1 cellular context compared by ENCODE assay signal in the genomic region with DNA sequence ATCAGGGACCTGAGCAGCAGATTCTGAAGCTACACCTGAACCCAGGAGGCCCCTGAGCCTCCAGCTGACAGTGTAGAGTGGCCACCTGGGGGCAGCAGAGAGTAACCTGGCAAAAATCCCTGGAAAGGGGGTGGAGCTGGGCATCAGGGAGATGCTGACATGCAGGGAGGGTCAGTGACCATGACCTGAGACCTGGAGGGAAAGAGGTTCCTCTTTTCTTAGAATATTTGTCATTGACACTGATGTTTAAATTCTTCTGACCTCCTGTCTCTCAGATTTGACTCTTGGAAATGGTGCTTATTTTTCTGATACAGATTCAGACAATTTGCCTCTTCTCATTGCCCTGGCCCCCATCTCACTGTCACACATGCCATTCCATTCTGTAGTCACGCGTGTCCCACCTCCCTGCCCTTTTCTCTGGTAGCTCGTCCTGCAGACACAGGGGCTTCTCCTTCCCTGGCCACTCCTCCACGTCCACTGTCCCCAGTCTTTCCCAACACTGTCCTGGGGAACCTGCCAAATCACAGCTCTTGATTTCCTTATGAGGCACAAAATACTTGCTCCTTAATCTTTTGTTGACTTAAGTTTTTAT.
TF ChIP-seq lines count a peak whose summit lies in the region.

No MANE protein-coding gene starts in this region.

TF ChIP-seq in K562, 482 proteins besides CTCF, POLR2A, EP300 and RAD21 (continued from another document and continues in another):
- TF ChIP-seq, protein P1, sequence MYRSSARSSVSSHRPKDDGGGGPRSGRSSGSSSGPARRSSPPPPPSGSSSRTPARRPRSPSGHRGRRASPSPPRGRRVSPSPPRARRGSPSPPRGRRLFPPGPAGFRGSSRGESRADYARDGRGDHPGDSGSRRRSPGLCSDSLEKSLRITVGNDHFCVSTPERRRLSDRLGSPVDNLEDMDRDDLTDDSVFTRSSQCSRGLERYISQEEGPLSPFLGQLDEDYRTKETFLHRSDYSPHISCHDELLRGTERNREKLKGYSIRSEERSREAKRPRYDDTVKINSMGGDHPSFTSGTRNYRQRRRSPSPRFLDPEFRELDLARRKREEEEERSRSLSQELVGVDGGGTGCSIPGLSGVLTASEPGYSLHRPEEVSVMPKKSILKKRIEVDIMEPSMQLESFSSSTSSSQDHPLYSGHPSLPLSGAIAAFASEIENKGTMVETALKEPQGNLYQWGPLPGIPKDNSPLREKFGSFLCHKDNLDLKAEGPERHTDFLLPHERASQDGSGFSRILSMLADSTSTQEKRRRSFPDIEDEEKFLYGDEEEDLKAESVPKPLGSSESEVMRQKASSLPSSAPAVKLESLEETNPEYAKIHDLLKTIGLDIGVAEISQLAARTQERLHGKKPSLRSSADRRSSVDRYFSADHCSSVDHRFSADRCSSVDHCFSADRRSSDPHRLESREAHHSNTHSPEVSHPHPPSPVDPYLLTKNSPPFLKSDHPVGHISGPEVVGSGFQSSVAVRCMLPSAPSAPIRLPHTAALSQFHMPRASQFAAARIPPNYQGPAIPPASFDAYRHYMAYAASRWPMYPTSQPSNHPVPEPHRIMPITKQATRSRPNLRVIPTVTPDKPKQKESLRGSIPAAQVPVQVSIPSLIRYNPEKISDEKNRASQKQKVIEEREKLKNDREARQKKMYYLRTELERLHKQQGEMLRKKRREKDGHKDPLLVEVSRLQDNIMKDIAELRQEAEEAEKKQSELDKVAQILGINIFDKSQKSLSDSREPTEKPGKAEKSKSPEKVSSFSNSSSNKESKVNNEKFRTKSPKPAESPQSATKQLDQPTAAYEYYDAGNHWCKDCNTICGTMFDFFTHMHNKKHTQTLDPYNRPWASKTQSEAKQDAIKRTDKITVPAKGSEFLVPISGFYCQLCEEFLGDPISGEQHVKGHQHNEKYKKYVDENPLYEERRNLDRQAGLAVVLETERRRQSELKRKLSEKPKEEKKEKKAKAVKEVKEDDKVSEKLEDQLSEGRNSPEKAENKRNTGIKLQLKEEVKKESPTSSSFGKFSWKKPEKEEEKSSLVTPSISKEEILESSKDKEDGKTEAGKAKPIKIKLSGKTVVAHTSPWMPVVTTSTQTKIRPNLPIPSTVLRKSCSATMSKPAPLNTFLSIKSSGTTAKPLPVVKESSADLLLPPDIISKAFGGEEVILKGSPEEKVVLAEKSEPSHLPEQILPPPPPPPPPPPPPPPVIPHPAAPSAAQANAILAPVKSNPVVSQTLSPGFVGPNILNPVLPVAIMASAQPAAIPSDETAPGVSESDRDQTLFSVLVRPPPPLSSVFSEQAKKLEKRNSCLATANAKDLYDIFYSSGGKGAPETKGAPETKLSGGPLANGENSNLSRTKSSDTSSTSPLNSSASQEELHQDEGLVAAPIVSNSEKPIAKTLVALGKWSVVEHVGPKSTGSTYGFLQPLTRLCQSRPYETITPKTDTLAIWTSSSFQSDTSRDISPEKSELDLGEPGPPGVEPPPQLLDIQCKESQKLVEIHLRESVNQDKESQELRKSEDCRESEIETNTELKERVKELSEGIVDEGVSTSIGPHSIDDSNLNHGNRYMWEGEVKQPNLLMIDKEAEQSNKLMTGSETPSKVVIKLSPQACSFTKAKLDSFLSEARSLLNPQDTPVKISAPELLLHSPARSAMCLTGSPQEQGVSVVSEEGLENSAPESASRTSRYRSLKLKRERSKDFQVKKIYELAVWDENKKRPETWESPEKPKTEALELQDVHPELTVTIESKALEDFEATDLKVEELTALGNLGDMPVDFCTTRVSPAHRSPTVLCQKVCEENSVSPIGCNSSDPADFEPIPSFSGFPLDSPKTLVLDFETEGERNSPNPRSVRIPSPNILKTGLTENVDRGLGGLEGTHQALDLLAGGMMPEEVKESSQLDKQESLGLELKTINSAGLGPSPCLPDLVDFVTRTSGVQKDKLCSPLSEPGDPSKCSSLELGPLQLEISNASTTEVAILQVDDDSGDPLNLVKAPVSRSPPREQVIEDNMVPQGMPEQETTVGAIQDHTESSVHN (IDR thresholded peaks at IDR 0.05; ENCODE audit: borderline replicate concordance in 1 of 2, low read depth in 1 of 2), result no peak
- TF ChIP-seq RBM25 (IDR thresholded peaks at IDR 0.05; ENCODE audit: low read depth, low read length, severe bottlenecking) (no peak), ZNF232 (CRISPR knock-in tag; IDR thresholded peaks at IDR 0.05) (no peak), CHD2 (IDR thresholded peaks at IDR 0.05; ENCODE audit: low read depth, low read length) (peak; percentile 48), HNRNPUL1 (IDR thresholded peaks at IDR 0.05; ENCODE audit: low read length) (no peak), CCNT2 (IDR thresholded peaks at IDR 0.05; ENCODE audit: borderline replicate concordance, extremely low read depth, insufficient read length, low read depth, low read length) (no peak), PRMT5 (CRISPR knock-in tag; IDR thresholded peaks at IDR 0.05) (no peak), ESRRB (CRISPR knock-in tag; IDR thresholded peaks at IDR 0.05; ENCODE audit: borderline replicate concordance) (no peak), MYC (IDR thresholded peaks at IDR 0.05; ENCODE audit: low read depth, low read length) (peak; percentile 82; the same call in 1 of the 2 replicates), MYC (CRISPR knock-in tag; IDR thresholded peaks at IDR 0.05; ENCODE audit: borderline replicate concordance, low read depth) (no peak), ZNF143 (CRISPR knock-in tag; IDR thresholded peaks at IDR 0.05) (0 out of 2 replicates have a peak, but pooled peaks have one; percentile 45), RAD51 (IDR thresholded peaks at IDR 0.05; ENCODE audit: borderline replicate concordance, low read depth) (no peak), ZNF146 (CRISPR knock-in tag; IDR thresholded peaks at IDR 0.05; ENCODE audit: unreplicated experiment) (no peak), MXI1 (IDR thresholded peaks at IDR 0.05; ENCODE audit: low read depth, low read length) (0 out of 2 replicates have a peak, but pooled peaks have one; percentile 27), ZNF224 (CRISPR knock-in tag; IDR thresholded peaks at IDR 0.05) (no peak), FOXP1 (CRISPR knock-in tag; IDR thresholded peaks at IDR 0.05) (peak; percentile 65; the same call in 1 of the 2 replicates), MYNN (IDR thresholded peaks at IDR 0.05) (peak; percentile 79), MYNN (CRISPR knock-in tag; IDR thresholded peaks at IDR 0.05) (no peak), SUPT5H (IDR thresholded peaks at IDR 0.05) (no peak), MAFG (tag; conservative IDR thresholded peaks at IDR 0.05) (no peak), ZNF696 (CRISPR knock-in tag; conservative IDR thresholded peaks at IDR 0.05) (no peak), NCOR1 (IDR thresholded peaks at IDR 0.05) (no peak), SMARCE1 (IDR thresholded peaks at IDR 0.05) (no peak), ZKSCAN1 (IDR thresholded peaks at IDR 0.05; ENCODE audit: low read depth, low read length) (no peak), ZBTB7A (IDR thresholded peaks at IDR 0.05; ENCODE audit: borderline replicate concordance, control insufficient read depth, low read depth, low read length) (peak; percentile 35; the same call in 1 of the 2 replicates), PCBP2 (IDR thresholded peaks at IDR 0.05; ENCODE audit: low read depth, low read length, poor library complexity, severe bottlenecking) (no peak), LCOR (CRISPR knock-in tag; IDR thresholded peaks at IDR 0.05) (peak; percentile 90), RBM17 (IDR thresholded peaks at IDR 0.05; ENCODE audit: borderline replicate concordance, low read depth, low read length) (no peak), FOXJ2 (tag; IDR thresholded peaks at IDR 0.05) (no peak), BMI1 (IDR thresholded peaks at IDR 0.05; ENCODE audit: low read length) (no peak), ZC3H11A (IDR thresholded peaks at IDR 0.05; ENCODE audit: low read depth, low read length) (peak; percentile 96), ZBTB1 (CRISPR knock-in tag; IDR thresholded peaks at IDR 0.05; ENCODE audit: borderline replicate concordance, low read depth) (0 out of 2 replicates have a peak, but pooled peaks have one; percentile 71), SMAD2 (IDR thresholded peaks at IDR 0.05; ENCODE audit: low read depth, low read length) (no peak), SETDB1 (IDR thresholded peaks at IDR 0.05; ENCODE audit: low read length) (no peak), GTF2E2 (tag; IDR thresholded peaks at IDR 0.05) (no peak), ZNF133 (CRISPR knock-in tag; IDR thresholded peaks at IDR 0.05) (no peak), NR2C2 (CRISPR knock-in tag; IDR thresholded peaks at IDR 0.05) (no peak), NR2C2 (tag; IDR thresholded peaks at IDR 0.05) (no peak)
- TF ChIP-seq, protein P2, sequence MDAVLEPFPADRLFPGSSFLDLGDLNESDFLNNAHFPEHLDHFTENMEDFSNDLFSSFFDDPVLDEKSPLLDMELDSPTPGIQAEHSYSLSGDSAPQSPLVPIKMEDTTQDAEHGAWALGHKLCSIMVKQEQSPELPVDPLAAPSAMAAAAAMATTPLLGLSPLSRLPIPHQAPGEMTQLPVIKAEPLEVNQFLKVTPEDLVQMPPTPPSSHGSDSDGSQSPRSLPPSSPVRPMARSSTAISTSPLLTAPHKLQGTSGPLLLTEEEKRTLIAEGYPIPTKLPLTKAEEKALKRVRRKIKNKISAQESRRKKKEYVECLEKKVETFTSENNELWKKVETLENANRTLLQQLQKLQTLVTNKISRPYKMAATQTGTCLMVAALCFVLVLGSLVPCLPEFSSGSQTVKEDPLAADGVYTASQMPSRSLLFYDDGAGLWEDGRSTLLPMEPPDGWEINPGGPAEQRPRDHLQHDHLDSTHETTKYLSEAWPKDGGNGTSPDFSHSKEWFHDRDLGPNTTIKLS (IDR thresholded peaks at IDR 0.05; ENCODE audit: borderline replicate concordance, low read depth), result no peak
- TF ChIP-seq, protein P3, sequence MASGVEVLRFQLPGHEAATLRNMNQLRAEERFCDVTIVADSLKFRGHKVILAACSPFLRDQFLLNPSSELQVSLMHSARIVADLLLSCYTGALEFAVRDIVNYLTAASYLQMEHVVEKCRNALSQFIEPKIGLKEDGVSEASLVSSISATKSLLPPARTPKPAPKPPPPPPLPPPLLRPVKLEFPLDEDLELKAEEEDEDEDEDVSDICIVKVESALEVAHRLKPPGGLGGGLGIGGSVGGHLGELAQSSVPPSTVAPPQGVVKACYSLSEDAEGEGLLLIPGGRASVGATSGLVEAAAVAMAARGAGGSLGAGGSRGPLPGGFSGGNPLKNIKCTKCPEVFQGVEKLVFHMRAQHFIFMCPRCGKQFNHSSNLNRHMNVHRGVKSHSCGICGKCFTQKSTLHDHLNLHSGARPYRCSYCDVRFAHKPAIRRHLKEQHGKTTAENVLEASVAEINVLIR (CRISPR knock-in tag; IDR thresholded peaks at IDR 0.05), result no peak
- TF ChIP-seq, protein P4, sequence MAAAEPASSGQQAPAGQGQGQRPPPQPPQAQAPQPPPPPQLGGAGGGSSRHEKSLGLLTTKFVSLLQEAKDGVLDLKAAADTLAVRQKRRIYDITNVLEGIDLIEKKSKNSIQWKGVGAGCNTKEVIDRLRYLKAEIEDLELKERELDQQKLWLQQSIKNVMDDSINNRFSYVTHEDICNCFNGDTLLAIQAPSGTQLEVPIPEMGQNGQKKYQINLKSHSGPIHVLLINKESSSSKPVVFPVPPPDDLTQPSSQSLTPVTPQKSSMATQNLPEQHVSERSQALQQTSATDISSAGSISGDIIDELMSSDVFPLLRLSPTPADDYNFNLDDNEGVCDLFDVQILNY (CRISPR knock-in tag; IDR thresholded peaks at IDR 0.05), result no peak
- TF ChIP-seq, protein P5, sequence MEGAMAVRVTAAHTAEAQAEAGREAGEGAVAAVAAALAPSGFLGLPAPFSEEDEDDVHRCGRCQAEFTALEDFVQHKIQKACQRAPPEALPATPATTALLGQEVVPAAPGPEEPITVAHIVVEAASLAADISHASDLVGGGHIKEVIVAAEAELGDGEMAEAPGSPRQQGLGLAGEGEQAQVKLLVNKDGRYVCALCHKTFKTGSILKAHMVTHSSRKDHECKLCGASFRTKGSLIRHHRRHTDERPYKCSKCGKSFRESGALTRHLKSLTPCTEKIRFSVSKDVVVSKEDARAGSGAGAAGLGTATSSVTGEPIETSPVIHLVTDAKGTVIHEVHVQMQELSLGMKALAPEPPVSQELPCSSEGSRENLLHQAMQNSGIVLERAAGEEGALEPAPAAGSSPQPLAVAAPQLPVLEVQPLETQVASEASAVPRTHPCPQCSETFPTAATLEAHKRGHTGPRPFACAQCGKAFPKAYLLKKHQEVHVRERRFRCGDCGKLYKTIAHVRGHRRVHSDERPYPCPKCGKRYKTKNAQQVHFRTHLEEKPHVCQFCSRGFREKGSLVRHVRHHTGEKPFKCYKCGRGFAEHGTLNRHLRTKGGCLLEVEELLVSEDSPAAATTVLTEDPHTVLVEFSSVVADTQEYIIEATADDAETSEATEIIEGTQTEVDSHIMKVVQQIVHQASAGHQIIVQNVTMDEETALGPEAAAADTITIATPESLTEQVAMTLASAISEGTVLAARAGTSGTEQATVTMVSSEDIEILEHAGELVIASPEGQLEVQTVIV (CRISPR knock-in tag; IDR thresholded peaks at IDR 0.05; ENCODE audit: borderline replicate concordance), result no peak
- TF ChIP-seq, protein P6, sequence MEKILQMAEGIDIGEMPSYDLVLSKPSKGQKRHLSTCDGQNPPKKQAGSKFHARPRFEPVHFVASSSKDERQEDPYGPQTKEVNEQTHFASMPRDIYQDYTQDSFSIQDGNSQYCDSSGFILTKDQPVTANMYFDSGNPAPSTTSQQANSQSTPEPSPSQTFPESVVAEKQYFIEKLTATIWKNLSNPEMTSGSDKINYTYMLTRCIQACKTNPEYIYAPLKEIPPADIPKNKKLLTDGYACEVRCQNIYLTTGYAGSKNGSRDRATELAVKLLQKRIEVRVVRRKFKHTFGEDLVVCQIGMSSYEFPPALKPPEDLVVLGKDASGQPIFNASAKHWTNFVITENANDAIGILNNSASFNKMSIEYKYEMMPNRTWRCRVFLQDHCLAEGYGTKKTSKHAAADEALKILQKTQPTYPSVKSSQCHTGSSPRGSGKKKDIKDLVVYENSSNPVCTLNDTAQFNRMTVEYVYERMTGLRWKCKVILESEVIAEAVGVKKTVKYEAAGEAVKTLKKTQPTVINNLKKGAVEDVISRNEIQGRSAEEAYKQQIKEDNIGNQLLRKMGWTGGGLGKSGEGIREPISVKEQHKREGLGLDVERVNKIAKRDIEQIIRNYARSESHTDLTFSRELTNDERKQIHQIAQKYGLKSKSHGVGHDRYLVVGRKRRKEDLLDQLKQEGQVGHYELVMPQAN (IDR thresholded peaks at IDR 0.05; ENCODE audit: borderline replicate concordance), result no peak
- TF ChIP-seq, protein P7, sequence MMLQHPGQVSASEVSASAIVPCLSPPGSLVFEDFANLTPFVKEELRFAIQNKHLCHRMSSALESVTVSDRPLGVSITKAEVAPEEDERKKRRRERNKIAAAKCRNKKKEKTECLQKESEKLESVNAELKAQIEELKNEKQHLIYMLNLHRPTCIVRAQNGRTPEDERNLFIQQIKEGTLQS (IDR thresholded peaks at IDR 0.05), result no peak
- TF ChIP-seq, protein P7 (CRISPR knock-in tag; conservative IDR thresholded peaks at IDR 0.05), result peak; percentile 63; the same call in 1 of the 2 replicates
- TF ChIP-seq, protein P8, sequence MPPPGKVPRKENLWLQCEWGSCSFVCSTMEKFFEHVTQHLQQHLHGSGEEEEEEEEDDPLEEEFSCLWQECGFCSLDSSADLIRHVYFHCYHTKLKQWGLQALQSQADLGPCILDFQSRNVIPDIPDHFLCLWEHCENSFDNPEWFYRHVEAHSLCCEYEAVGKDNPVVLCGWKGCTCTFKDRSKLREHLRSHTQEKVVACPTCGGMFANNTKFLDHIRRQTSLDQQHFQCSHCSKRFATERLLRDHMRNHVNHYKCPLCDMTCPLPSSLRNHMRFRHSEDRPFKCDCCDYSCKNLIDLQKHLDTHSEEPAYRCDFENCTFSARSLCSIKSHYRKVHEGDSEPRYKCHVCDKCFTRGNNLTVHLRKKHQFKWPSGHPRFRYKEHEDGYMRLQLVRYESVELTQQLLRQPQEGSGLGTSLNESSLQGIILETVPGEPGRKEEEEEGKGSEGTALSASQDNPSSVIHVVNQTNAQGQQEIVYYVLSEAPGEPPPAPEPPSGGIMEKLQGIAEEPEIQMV (tag; conservative IDR thresholded peaks at IDR 0.05; ENCODE audit: low read depth), result no peak
